ENCODE assay signal across 17 cellular contexts in the genomic region with DNA sequence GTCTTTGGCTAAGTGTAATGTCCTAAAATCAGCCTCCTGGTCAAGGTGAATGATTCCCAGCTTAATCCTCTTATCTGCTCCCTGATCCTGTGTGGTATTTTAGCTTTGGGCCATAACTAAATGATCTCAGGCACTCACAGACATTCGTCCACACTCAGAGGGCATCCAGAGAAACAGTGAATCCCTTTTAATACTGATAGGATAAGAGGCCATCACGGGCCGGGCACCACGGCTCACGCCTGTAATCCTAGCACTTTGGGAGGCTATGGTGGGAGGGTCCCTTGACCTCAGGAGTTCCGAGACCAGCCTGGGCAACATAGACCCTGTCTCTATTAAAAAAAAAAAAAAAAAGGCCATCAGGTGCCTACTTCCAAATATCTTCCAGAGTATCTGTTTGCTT. TPM values are rescaled to one million over a fixed set of nuclear protein-coding genes. Genes with fewer than 3 reads are reported as not detected.
DNase-seq lines count a peak whose midpoint lies in the region; FAIRE-seq and TF ChIP-seq lines count a peak whose summit lies in the region.
"Had no signal": no experiment of that assay in that cellular context is flagged by ENCODE, and none has a peak within 500 bp of the region (broad histone marks: within the 10 kb centered on the region; RNA-seq: fewer than 3 reads in every experiment).

No MANE protein-coding gene starts in this region.

- FAIRE-seq in urothelium cell line (lab: Jason Lieb, UNC), result no peak

- no peak overlapping the region for H3K4me3 ChIP-seq in BLaER1
- H3K4me3 ChIP-seq in Karpas-422 (ENCODE audit: low read length), result peak overlapping the region; percentile 7; the same call in 1 of the 2 replicates
- no peak overlapping the region for H3K4me3 ChIP-seq in sigmoid colon
- H3K4me3 ChIP-seq: breast epithelium had no signal

- H3K36me3 Mint-ChIP-seq in endothelial cell (ENCODE audit: low read depth, unreplicated experiment), result peaks cover 22% of the 10 kb centered on the region

- H3K27ac ChIP-seq in BLaER1 (peak overlapping the region; percentile 67), Karpas-422 (ENCODE audit: low read length) (peak overlapping the region; percentile 46), sigmoid colon (peak overlapping the region in 3 of 4 donors; percentile 36 to 45 (median 42))

- H3K27ac Mint-ChIP-seq in endothelial cell (ENCODE audit: unreplicated experiment), result peak overlapping the region; percentile 55

- H3K27me3 Mint-ChIP-seq in endothelial cell (ENCODE audit: unreplicated experiment), result peaks cover 1% of the 10 kb centered on the region

- H3K4me3 Mint-ChIP-seq in endothelial cell (ENCODE audit: unreplicated experiment), result no peak overlapping the region
- H3K4me3 Mint-ChIP-seq: T-helper 2 cell treated with Interferon-gamma antibody and Interleukin-4, amounts not matched to agents 5 μg/mL and 100 μg/mL, for 36 hours had no signal

- no peak for DNase-seq in Karpas-422
- no peak for DNase-seq in endothelial cell (ENCODE audit: low spot score)
- no peak for DNase-seq in sigmoid colon
- DNase-seq in HuH-7 (ENCODE audit: low spot score), result no peak
- DNase-seq in SW 1271 (lab: John Stamatoyannopoulos, UW), result no peak
- DNase-seq in head of caudate nucleus, result no peak
- DNase-seq in urothelium cell line (ENCODE audit: low spot score), result no peak
- DNase-seq: activated naive CD4-positive, alpha-beta T cell treated with anti-CD3 and anti-CD28 coated beads, Interleukin-2, amount 50 U/mL, for 16 hours; NCI-H146; NCI-H2227 treated with DMSO at 0.1 percent for 48 hours; stimulated activated CD4-positive, alpha-beta T cell treated with anti-CD3 and anti-CD28 coated beads, Interleukin-12 subunit alpha, Interleukin-12 subunit beta, amount 100 ng/mL, for 4 hours; stimulated activated naive CD4-positive, alpha-beta T cell treated with Interleukin-2 at 50 U/mL for 16 hours had no signal

- H3K4me1 Mint-ChIP-seq in endothelial cell (ENCODE audit: unreplicated experiment), result peaks cover 31% of the 10 kb centered on the region

- H3K36me3 ChIP-seq in BLaER1 (peaks cover 85% of the 10 kb centered on the region), Karpas-422 (ENCODE audit: insufficient read depth, low read length) (peaks cover 41% of the 10 kb centered on the region; the same call in 1 of the 2 replicates), sigmoid colon (peaks cover 0 to 64% (median 17%) of the 10 kb centered on the region in 4 donors)
- H3K36me3 ChIP-seq: breast epithelium had no signal

- H3K4me1 ChIP-seq in BLaER1, result peaks cover 40% of the 10 kb centered on the region
- H3K4me1 ChIP-seq in Karpas-422 (ENCODE audit: low read length), result peaks cover 37% of the 10 kb centered on the region
- peaks cover 0 to 45% (median 31%) of the 10 kb centered on the region in 4 donors for H3K4me1 ChIP-seq in sigmoid colon

- no peaks in the 10 kb centered on the region for H3K27me3 ChIP-seq in BLaER1
- H3K27me3 ChIP-seq in Karpas-422 (ENCODE audit: low read length), result no peaks in the 10 kb centered on the region
- no peaks in the 10 kb centered on the region for H3K27me3 ChIP-seq in sigmoid colon
- H3K27me3 ChIP-seq: breast epithelium had no signal

- intact Hi-C loops in sigmoid colon (cut with DNase I), result loop anchor here (10.0 kb wide), 1 partner anchor 447 kb away; the partner anchor contains the start of gene PTGS1
- intact Hi-C loops in head of caudate nucleus (cut with DNase I), result no loop called here

- H3K9me3 ChIP-seq in BLaER1 (no peaks in the 10 kb centered on the region), Karpas-422 (ENCODE audit: low read length) (no peaks in the 10 kb centered on the region), sigmoid colon (no peaks in the 10 kb centered on the region)
- H3K9me3 ChIP-seq: breast epithelium had no signal

- TF ChIP-seq CTCF in endothelial cell (IDR thresholded peaks at IDR 0.05; ENCODE audit: unreplicated experiment), result no peak
- no peak for TF ChIP-seq CTCF in sigmoid colon (IDR thresholded peaks at IDR 0.05)

- H3K9ac ChIP-seq in BLaER1 (peak overlapping the region; percentile 25; the same call in 1 of the 2 replicates), Karpas-422 (ENCODE audit: low read length) (peak overlapping the region; percentile 8; the same call in 1 of the 2 replicates)

- no peak overlapping the region for H2AFZ ChIP-seq in Karpas-422 (ENCODE audit: low read length)

- H4K20me1 ChIP-seq in BLaER1 (peaks cover 67% of the 10 kb centered on the region), Karpas-422 (ENCODE audit: insufficient read depth, low read depth, low read length) (peaks cover 16% of the 10 kb centered on the region; the same call in 1 of the 2 replicates)

- H3K4me2 ChIP-seq in BLaER1, result peak overlapping the region; percentile 58
- peak overlapping the region; percentile 52 for H3K4me2 ChIP-seq in Karpas-422 (ENCODE audit: low read depth, low read length, poor library complexity, severe bottlenecking)

- H3K9me2 ChIP-seq in Karpas-422 (replicated peaks; ENCODE audit: insufficient read depth, low read length), result no peaks in the 10 kb centered on the region

- 91 to 93% methylated on average over 6 of the region's 6 CpGs for WGBS in sigmoid colon, 2 donors

- TF ChIP-seq EP300 in sigmoid colon (IDR thresholded peaks at IDR 0.05), result no peak

- no peaks in the 10 kb centered on the region for H3K9me3 Mint-ChIP-seq in endothelial cell (ENCODE audit: unreplicated experiment)
- H3K9me3 Mint-ChIP-seq: T-helper 2 cell treated with Interferon-gamma antibody and Interleukin-4, amounts not matched to agents 5 μg/mL and 100 μg/mL, for 36 hours had no signal

- TF ChIP-seq POLR2A in sigmoid colon (IDR thresholded peaks at IDR 0.05), result no peak

- H3K79me2 ChIP-seq in Karpas-422 (ENCODE audit: low read length), result peaks cover 62% of the 10 kb centered on the region

RNA-seq across cellular contexts. Expression of gene PDCL, which starts 6.3 kb away (rescaled TPM):
- 10.0 and 15.1 TPM in 2 replicates for total RNA-seq in Karpas-422 (2014; rRNA removed; shearing (Covaris generic); ENCODE audit: low replicate concordance)
- total RNA-seq in endothelial cell (ENCODE audit: unreplicated experiment) (28.4 TPM), sigmoid colon (10 to 100 TPM; 16.7 to 26.0 (median 21.4) TPM)
- 10 to 100 TPM in 2 of 3 donors, 1 to 10 TPM in 1; 9.3 to 13.8 (median 11.8) TPM for polyA plus RNA-seq in sigmoid colon

RNA-seq across cellular contexts. Expression of gene OR1K1, which starts 22.1 kb away (rescaled TPM):
- not detected in 2 replicates for total RNA-seq in Karpas-422 (2014; rRNA removed; shearing (Covaris generic); ENCODE audit: low replicate concordance)
- total RNA-seq in endothelial cell (ENCODE audit: unreplicated experiment), result not detected
- total RNA-seq in sigmoid colon, result not detected
- polyA plus RNA-seq in sigmoid colon, result not detected
- total RNA-seq: breast epithelium, H4, posterior vena cava had no signal

RNA-seq across cellular contexts. Expression of gene OR5C1, which starts 33.3 kb away (rescaled TPM):
- total RNA-seq in Karpas-422 (2014; rRNA removed; shearing (Covaris generic); ENCODE audit: low replicate concordance), result not detected in 2 replicates
- total RNA-seq in endothelial cell (ENCODE audit: unreplicated experiment), result not detected
- not detected for total RNA-seq in sigmoid colon
- not detected for polyA plus RNA-seq in sigmoid colon
- total RNA-seq: breast epithelium, H4, posterior vena cava had no signal
